ENCODE assay signal across 31 cellular contexts in the genomic region with DNA sequence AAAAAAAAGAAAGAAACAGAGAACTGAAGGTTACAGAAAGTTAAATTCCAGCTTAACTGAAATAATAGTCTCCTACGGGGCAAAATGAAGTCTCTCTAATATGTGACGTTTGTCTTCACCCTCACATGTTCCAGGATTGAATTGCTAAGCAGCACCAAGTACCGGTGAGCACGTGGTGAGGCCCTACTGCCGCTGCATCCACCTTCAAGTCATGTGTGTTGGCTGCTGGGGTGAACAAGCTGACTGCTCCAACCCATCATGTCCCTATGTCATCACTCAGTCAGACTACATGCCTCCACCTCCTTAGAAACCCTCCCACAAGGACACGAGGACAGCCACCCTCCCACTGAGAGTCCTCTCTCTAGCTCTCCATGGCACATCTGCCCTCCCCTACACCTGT. TPM values are rescaled to one million over a fixed set of nuclear protein-coding genes. Genes with fewer than 3 reads are reported as not detected.
A peak's percentile ranks its signal among the peaks of the same experiment; 100 is the strongest.
DNase-seq lines count a peak whose midpoint lies in the region; TF ChIP-seq lines count a peak whose summit lies in the region.
"Had no signal": no experiment of that assay in that cellular context is flagged by ENCODE, and none has a peak within 500 bp of the region (broad histone marks: within the 10 kb centered on the region; RNA-seq: fewer than 3 reads in every experiment).

No MANE protein-coding gene starts in this region.

- H4K20me1 ChIP-seq in MM.1S (ENCODE audit: insufficient read depth, low read length) (no peaks in the 10 kb centered on the region), neural progenitor cell (ENCODE audit: low read depth) (peaks cover 29% of the 10 kb centered on the region)

- peak overlapping the region; percentile 61 for H3K27ac Mint-ChIP-seq in neural progenitor cell
- H3K27ac Mint-ChIP-seq: activated B cell treated with CpG ODN at 0.5 μM for 24 hours; activated CD4-positive, alpha-beta T cell treated with anti-CD3 and anti-CD28 coated beads, Interleukin-2, amount 10 ng/mL, durations not matched to agents 7 days and 5 days; natural killer cell; stimulated activated naive B cell treated with anti-CD40 and anti-IgM and Interleukin-4, amounts not matched to agents 10 μg/mL and 1 μg/mL and 100 μg/mL, for 72 hours had no signal

- H3K36me3 Mint-ChIP-seq in neural progenitor cell = peaks cover 4% of the 10 kb centered on the region
- H3K36me3 Mint-ChIP-seq: activated naive CD4-positive, alpha-beta T cell treated with anti-CD3 and anti-CD28 coated beads, Interleukin-2, amount 50 U/mL, for 72 hours; natural killer cell had no signal

- H3K9ac ChIP-seq in MM.1S (ENCODE audit: low read length) = no peak overlapping the region
- no peak overlapping the region for H3K9ac ChIP-seq in neural progenitor cell

- H3K4me1 ChIP-seq in MM.1S (ENCODE audit: low read length) (no peaks in the 10 kb centered on the region), neural progenitor cell (peaks cover 7% of the 10 kb centered on the region)
- H3K4me1 ChIP-seq: breast epithelium had no signal

- DNase-seq in DMS53 treated with DMSO at 0.1 percent for 48 hours (lab: John Stamatoyannopoulos, UW; ENCODE audit: unreplicated experiment) (peak; percentile 98), MM.1S (peak; percentile 12), NCI-H774 (lab: John Stamatoyannopoulos, UW) (peak; percentile 45), neural progenitor cell (ENCODE audit: low spot score) (no peak), NCI-H446 treated with DMSO at 0.1 percent for 48 hours (lab: John Stamatoyannopoulos, UW) (no peak), UCSD-AML1 (lab: John Stamatoyannopoulos, UW; ENCODE audit: unreplicated experiment) (no peak), NCI-H1930 (lab: John Stamatoyannopoulos, UW) (no peak)
- DNase-seq: activated B cell treated with CpG ODN at 0.5 μM for 24 hours; activated CD4-positive, alpha-beta T cell treated with anti-CD3 and anti-CD28 coated beads, Interleukin-2, amount 10 ng/mL, durations not matched to agents 7 days and 5 days; activated effector memory CD4-positive, alpha-beta T cell treated with Interleukin-2 at 50 U/mL for 16 hours; Caco-2; DND-41; effector CD4-positive, alpha-beta T cell; hippocampal formation; natural killer cell; NCI-H1092; NCI-H2081 treated with DMSO at 0.1 percent for 48 hours; NCI-H524 treated with DMSO at 0.1 percent for 48 hours; SJCRH30; stimulated activated naive B cell treated with anti-CD40 and anti-IgM and Interleukin-4, amounts not matched to agents 10 μg/mL and 1 μg/mL and 100 μg/mL, for 72 hours; substantia nigra; SW 1271; trophoblast cell had no signal

- H3K4me1 Mint-ChIP-seq in neural progenitor cell = peaks cover 3% of the 10 kb centered on the region

- no peak overlapping the region for H3K4me3 Mint-ChIP-seq in neural progenitor cell
- H3K4me3 Mint-ChIP-seq: activated B cell treated with CpG ODN at 0.5 μM for 24 hours; activated CD4-positive, alpha-beta T cell treated with anti-CD3 and anti-CD28 coated beads, Interleukin-2, amount 10 ng/mL, durations not matched to agents 7 days and 5 days; natural killer cell; stimulated activated naive B cell treated with anti-CD40 and anti-IgM and Interleukin-4, amounts not matched to agents 10 μg/mL and 1 μg/mL and 100 μg/mL, for 72 hours had no signal

- H3K79me2 ChIP-seq in MM.1S (ENCODE audit: low read length) = no peaks in the 10 kb centered on the region
- H3K79me2 ChIP-seq in neural progenitor cell (ENCODE audit: low read depth) = no peaks in the 10 kb centered on the region

- TF ChIP-seq CTCF in MM.1S (IDR thresholded peaks at IDR 0.05; ENCODE audit: low read length) = no peak
- TF ChIP-seq CTCF in neural progenitor cell (IDR thresholded peaks at IDR 0.05) = no peak

- H3K9me3 Mint-ChIP-seq in neural progenitor cell = no peaks in the 10 kb centered on the region
- H3K9me3 Mint-ChIP-seq: activated CD4-positive, alpha-beta T cell treated with anti-CD3 and anti-CD28 coated beads, Interleukin-2, amount 10 ng/mL, durations not matched to agents 7 days and 5 days; activated naive CD4-positive, alpha-beta T cell treated with anti-CD3 and anti-CD28 coated beads, Interleukin-2, amount 50 U/mL, for 72 hours; natural killer cell had no signal

- H3K27ac ChIP-seq in MM.1S (ENCODE audit: low read length) (no peak overlapping the region), neural progenitor cell (no peak overlapping the region)
- H3K27ac ChIP-seq: breast epithelium, C4-2B, SJCRH30 had no signal

- H3K27me3 Mint-ChIP-seq in neural progenitor cell (ENCODE audit: insufficient read depth, low read depth) = peaks cover 2% of the 10 kb centered on the region
- H3K27me3 Mint-ChIP-seq: activated B cell treated with CpG ODN at 0.5 μM for 24 hours; activated CD4-positive, alpha-beta T cell treated with anti-CD3 and anti-CD28 coated beads, Interleukin-2, amount 10 ng/mL, durations not matched to agents 7 days and 5 days had no signal

- H3K36me3 ChIP-seq in MM.1S (replicated peaks; ENCODE audit: insufficient read depth, low read length) (no peaks in the 10 kb centered on the region), neural progenitor cell (no peaks in the 10 kb centered on the region)
- H3K36me3 ChIP-seq: breast epithelium, SJCRH30 had no signal

- H3K4me2 ChIP-seq in MM.1S (ENCODE audit: low read depth, low read length) (no peak overlapping the region), neural progenitor cell (no peak overlapping the region)

- H2AFZ ChIP-seq in MM.1S (ENCODE audit: low read length) = no peak overlapping the region
- no peak overlapping the region for H2AFZ ChIP-seq in neural progenitor cell (replicated peaks)

- no peaks in the 10 kb centered on the region for H3K9me2 ChIP-seq in MM.1S (replicated peaks; ENCODE audit: insufficient read depth, low read length)

- H3K9me3 ChIP-seq in MM.1S (replicated peaks; ENCODE audit: insufficient read depth, low read length) = no peaks in the 10 kb centered on the region
- H3K9me3 ChIP-seq in neural progenitor cell (ENCODE audit: low read depth) = no peaks in the 10 kb centered on the region
- H3K9me3 ChIP-seq: breast epithelium, Caco-2, SJCRH30 had no signal

- H3K27me3 ChIP-seq in MM.1S (replicated peaks; ENCODE audit: insufficient read depth, low read length) = no peaks in the 10 kb centered on the region
- no peaks in the 10 kb centered on the region for H3K27me3 ChIP-seq in neural progenitor cell
- H3K27me3 ChIP-seq: breast epithelium, SJCRH30 had no signal

- H3F3A ChIP-seq in MM.1S (ENCODE audit: insufficient read depth, low read length) = no peaks in the 10 kb centered on the region
- H3F3A ChIP-seq in neural progenitor cell (ENCODE audit: low read depth) = no peaks in the 10 kb centered on the region

- H3K4me3 ChIP-seq in MM.1S (ENCODE audit: low read length) (no peak overlapping the region), neural progenitor cell (no peak overlapping the region)
- H3K4me3 ChIP-seq: breast epithelium, lung, SJCRH30 had no signal

RNA-seq across cellular contexts. Expression of a gene that starts 35.4 kb away (rescaled TPM):
- 0.06 TPM in 1 of 2 replicates, not detected in the other for total RNA-seq in neural progenitor cell (ENCODE audit: low replicate concordance)
- total RNA-seq: activated B cell treated with CpG ODN at 0.5 μM for 24 hours; activated CD4-positive, alpha-beta T cell treated with anti-CD3 and anti-CD28 coated beads, Interleukin-2, amount 10 ng/mL, durations not matched to agents 7 days and 5 days; activated CD8-positive, alpha-beta memory T cell treated with anti-CD3 and anti-CD28 coated beads for 36 hours; activated naive CD4-positive, alpha-beta T cell treated with anti-CD3 and anti-CD28 coated beads, Interleukin-2, amount 50 U/mL, for 72 hours; Caco-2; H4; HT1080; pulmonary artery endothelial cell; SJCRH30 had no signal

Comparison
In these comparisons a context has a peak if more than half of its experiments do, and no peak if none do; other contexts are left out.
1. DNase-seq: peak in DMS53 treated with DMSO at 0.1 percent for 48 hours (single experiment), MM.1S (single experiment) and NCI-H774 (single experiment); none in neural progenitor cell (single experiment), NCI-H446 treated with DMSO at 0.1 percent for 48 hours (single experiment), UCSD-AML1 (single experiment) and NCI-H1930 (0 of 2).